Comparison of ENCODE assay signal across 12 cellular contexts in the genomic region with DNA sequence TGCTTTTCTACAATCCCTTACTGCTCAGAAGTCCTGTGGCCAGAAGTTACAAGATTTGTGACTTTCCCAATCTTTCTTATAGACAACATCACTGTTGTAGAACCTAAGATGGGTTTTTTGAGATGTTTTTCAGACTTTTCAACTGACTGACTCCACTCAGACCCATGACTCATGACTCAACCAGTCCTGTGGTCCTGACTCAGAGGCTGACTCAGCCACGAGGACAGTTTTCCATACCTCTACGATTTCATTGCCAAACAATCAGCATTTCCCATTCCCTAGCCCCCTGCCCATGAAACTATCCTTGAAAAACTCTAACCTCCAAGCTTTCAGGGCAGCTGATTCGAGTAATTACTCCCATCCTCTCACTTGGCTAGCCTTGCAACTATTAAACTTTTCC.
A peak's percentile ranks its signal among the peaks of the same experiment; 100 is the strongest.
DNase-seq lines count a peak whose midpoint lies in the region; ATAC-seq lines count a peak whose summit lies in the region.
"Had no signal": no experiment of that assay in that cellular context is flagged by ENCODE, and none has a peak within 500 bp of the region (broad histone marks: within the 10 kb centered on the region; RNA-seq: fewer than 3 reads in every experiment).

No MANE protein-coding gene starts in this region.

- peak overlapping the region; percentile 31 for H3K27ac Mint-ChIP-seq in stimulated activated naive CD8-positive, alpha-beta T cell treated with anti-CD3 and anti-CD28 coated beads, Interleukin-15, Interleukin-2, amounts not matched to agents 100 ng/mL and 50 ng/mL, for 24 hours
- H3K27ac Mint-ChIP-seq in naive thymus-derived CD8-positive, alpha-beta T cell = no peak overlapping the region
- H3K27ac Mint-ChIP-seq: CD4-positive, alpha-beta T cell; IgD-negative memory B cell had no signal

- peaks cover 26% of the 10 kb centered on the region for H3K9me3 ChIP-seq in SJSA1 (replicated peaks)

- no peak overlapping the region for H3K4me3 ChIP-seq in SJSA1
- H3K4me3 ChIP-seq: left ventricle myocardium inferior, SK-N-MC had no signal

- H3K9me3 Mint-ChIP-seq in stimulated activated naive CD8-positive, alpha-beta T cell treated with anti-CD3 and anti-CD28 coated beads, Interleukin-15, Interleukin-2, amounts not matched to agents 100 ng/mL and 50 ng/mL, for 24 hours = peaks cover 11% of the 10 kb centered on the region
- peaks cover 1 to 17% (median 4%) of the 10 kb centered on the region in 9 donors for H3K9me3 Mint-ChIP-seq in naive thymus-derived CD8-positive, alpha-beta T cell
- H3K9me3 Mint-ChIP-seq: CD4-positive, alpha-beta T cell had no signal

- no peaks in the 10 kb centered on the region for H3K36me3 Mint-ChIP-seq in stimulated activated naive CD8-positive, alpha-beta T cell treated with anti-CD3 and anti-CD28 coated beads, Interleukin-15, Interleukin-2, amounts not matched to agents 100 ng/mL and 50 ng/mL, for 24 hours (ENCODE audit: low read depth)
- peaks cover 0 to 4% (median 0%) of the 10 kb centered on the region in 3 donors for H3K36me3 Mint-ChIP-seq in naive thymus-derived CD8-positive, alpha-beta T cell
- H3K36me3 Mint-ChIP-seq: IgD-negative memory B cell had no signal

- H3K27ac ChIP-seq in SJSA1 = peak overlapping the region; percentile 69
- H3K27ac ChIP-seq: left ventricle myocardium inferior, SK-N-MC had no signal

- no peaks in the 10 kb centered on the region for H3K27me3 ChIP-seq in SJSA1 (replicated peaks)

- H3K4me1 ChIP-seq in SJSA1 (replicated peaks) = peaks cover 7% of the 10 kb centered on the region
- H3K4me1 ChIP-seq: left ventricle myocardium inferior had no signal

- POLR2A ChIA-PET in naive thymus-derived CD8-positive, alpha-beta T cell (lab: Charles Lee) = no interaction called here

- DNase-seq in activated T-cell treated with anti-CD3 and anti-CD28 coated beads for 48 hours (ENCODE audit: low read depth) (peak; percentile 7), SJSA1 (ENCODE audit: low read depth in 1 of 2, low spot score in 2 of 2) (peak; percentile 34 to 64), fibroblast of the conjunctiva (ENCODE audit: low read depth) (peak; percentile 71), NCI-H526 (lab: John Stamatoyannopoulos, UW) (no peak)
- DNase-seq in activated T-cell treated with anti-CD3 and anti-CD28 coated beads, Interleukin-2, amount 50 U/mL, for 1 hour = no peak
- DNase-seq in naive thymus-derived CD8-positive, alpha-beta T cell = no peak
- no peak for DNase-seq in activated CD8-positive, alpha-beta memory T cell treated with anti-CD3 and anti-CD28 coated beads, Interleukin-2, amount 50 U/mL, for 4 hours
- DNase-seq: CD4-positive, alpha-beta T cell; left ventricle myocardium inferior had no signal

- no peak overlapping the region for H3K4me3 Mint-ChIP-seq in stimulated activated naive CD8-positive, alpha-beta T cell treated with anti-CD3 and anti-CD28 coated beads, Interleukin-15, Interleukin-2, amounts not matched to agents 100 ng/mL and 50 ng/mL, for 24 hours
- H3K4me3 Mint-ChIP-seq in naive thymus-derived CD8-positive, alpha-beta T cell = no peak overlapping the region
- H3K4me3 Mint-ChIP-seq: CD4-positive, alpha-beta T cell; IgD-negative memory B cell had no signal

- ATAC-seq in naive thymus-derived CD8-positive, alpha-beta T cell = no peak

- H3K27me3 Mint-ChIP-seq in stimulated activated naive CD8-positive, alpha-beta T cell treated with anti-CD3 and anti-CD28 coated beads, Interleukin-15, Interleukin-2, amounts not matched to agents 100 ng/mL and 50 ng/mL, for 24 hours = peaks cover 10% of the 10 kb centered on the region
- peaks cover 4 to 16% (median 9%) of the 10 kb centered on the region in 5 donors for H3K27me3 Mint-ChIP-seq in naive thymus-derived CD8-positive, alpha-beta T cell
- H3K27me3 Mint-ChIP-seq: IgD-negative memory B cell had no signal

- H3K4me1 Mint-ChIP-seq in stimulated activated naive CD8-positive, alpha-beta T cell treated with anti-CD3 and anti-CD28 coated beads, Interleukin-15, Interleukin-2, amounts not matched to agents 100 ng/mL and 50 ng/mL, for 24 hours (ENCODE audit: low read depth) = peaks cover 6% of the 10 kb centered on the region
- no peaks in the 10 kb centered on the region for H3K4me1 Mint-ChIP-seq in naive thymus-derived CD8-positive, alpha-beta T cell
- H3K4me1 Mint-ChIP-seq: IgD-negative memory B cell had no signal

- no peaks in the 10 kb centered on the region for H3K36me3 ChIP-seq in SJSA1
- H3K36me3 ChIP-seq: left ventricle myocardium inferior had no signal

Comparison
In these comparisons a context has a peak if more than half of its experiments do, and no peak if none do; other contexts are left out.
1. DNase-seq: peak in activated T-cell treated with anti-CD3 and anti-CD28 coated beads for 48 hours (single experiment), SJSA1 (2 of 2) and fibroblast of the conjunctiva (single experiment); none in activated T-cell treated with anti-CD3 and anti-CD28 coated beads, Interleukin-2, amount 50 U/mL, for 1 hour (single experiment), NCI-H526 (0 of 2), naive thymus-derived CD8-positive, alpha-beta T cell (0 of 10) and activated CD8-positive, alpha-beta memory T cell treated with anti-CD3 and anti-CD28 coated beads, Interleukin-2, amount 50 U/mL, for 4 hours (single experiment).